24 cellular contexts compared by ENCODE assay signal in genomic region chr1:119637719-119638118, GRCh38. TPM values are rescaled to one million over a fixed set of nuclear protein-coding genes. Genes with fewer than 3 reads are reported as not detected.
"Had no signal": no experiment of that assay in that cellular context is flagged by ENCODE, and none has a peak within 500 bp of the region (broad histone marks: within the 10 kb centered on the region; RNA-seq: fewer than 3 reads in every experiment).

No MANE protein-coding gene starts in this region.

- H3K27me3 ChIP-seq: breast epithelium, esophagus muscularis mucosa, foreskin keratinocyte, heart right ventricle, ovary, uterus had no signal

- DNase-seq: activated CD4-positive, alpha-beta T cell treated with anti-CD3 and anti-CD28 coated beads, Interleukin-2, amount 50 U/mL, for 1 hour; activated CD8-positive, alpha-beta T cell treated with anti-CD3 and anti-CD28 coated beads for 36 hours; activated gamma-delta T cell treated with Interleukin-2 at 50 U/mL for 16 hours; activated T-cell treated with anti-CD3 and anti-CD28 coated beads, Interleukin-2, amount 50 U/mL, for 4 hours; foreskin keratinocyte; heart right ventricle; left cardiac atrium; left ventricle myocardium superior; mammary epithelial cell; midbrain; naive thymus-derived CD4-positive, alpha-beta T cell; ovary; psoas muscle; right cardiac atrium; stimulated activated CD4-positive, alpha-beta T cell treated with anti-CD3 and anti-CD28 coated beads, Interleukin-2, amount 100 ng/mL, for 48 hours; stimulated activated naive CD4-positive, alpha-beta T cell treated with Interleukin-2 at 50 U/mL for 16 hours; T-helper 2 cell; uterus had no signal

- ATAC-seq: activated CD8-positive, alpha-beta T cell treated with anti-CD3 and anti-CD28 coated beads for 36 hours; activated naive CD4-positive, alpha-beta T cell treated with anti-CD3 and anti-CD28 coated beads, Interleukin-2, amount 50 U/mL, for 72 hours; activated T-cell treated with anti-CD3 and anti-CD28 coated beads, Interleukin-2, amount 50 U/mL, for 4 hours; activated T-helper 17 cell treated with anti-CD3 and anti-CD28 coated beads, Interleukin-2, amount 50 U/mL, for 72 hours; foreskin keratinocyte; heart right ventricle; left cardiac atrium; left ventricle myocardium superior; naive thymus-derived CD4-positive, alpha-beta T cell; psoas muscle; right cardiac atrium; WTC11 had no signal

- H3K27ac ChIP-seq: breast epithelium, foreskin keratinocyte, ovary, psoas muscle, thoracic aorta, uterus had no signal

- H3K9me3 ChIP-seq: breast epithelium, esophagus muscularis mucosa, heart right ventricle, ovary, psoas muscle, thoracic aorta, uterus had no signal

- H3K4me3 ChIP-seq: breast epithelium, esophagus muscularis mucosa, heart right ventricle, ovary, psoas muscle, thoracic aorta, uterus had no signal

- H3K36me3 ChIP-seq: breast epithelium, esophagus muscularis mucosa, heart right ventricle, ovary, thoracic aorta, uterus had no signal

- H3K4me1 ChIP-seq: breast epithelium, uterus had no signal

RNA-seq across cellular contexts. Expression of gene ZNF697, which starts 10.3 kb away (rescaled TPM):
- polyA plus RNA-seq: naive thymus-derived CD4-positive, alpha-beta T cell had no signal
